Comparison of ENCODE assay signal across 14 cellular contexts in genomic region chr13:82717249-82717648, GRCh38.
DNase-seq lines count a peak whose midpoint lies in the region; ATAC-seq and TF ChIP-seq lines count a peak whose summit lies in the region.
"Had no signal": no experiment of that assay in that cellular context is flagged by ENCODE, and none has a peak within 500 bp of the region (broad histone marks: within the 10 kb centered on the region; RNA-seq: fewer than 3 reads in every experiment).

No MANE protein-coding gene starts in this region.

- H3K4me1 Mint-ChIP-seq in type B pancreatic cell (ENCODE audit: unreplicated experiment), result no peaks in the 10 kb centered on the region
- H3K4me1 Mint-ChIP-seq in activated T-helper 17 cell treated with anti-CD3 and anti-CD28 coated beads, Interleukin-2, amount 50 U/mL, for 72 hours, result no peaks in the 10 kb centered on the region
- H3K4me1 Mint-ChIP-seq: naive thymus-derived CD4-positive, alpha-beta T cell had no signal

- H3K4me1 ChIP-seq in uterus, result no peaks in the 10 kb centered on the region
- H3K4me1 ChIP-seq: esophagus muscularis mucosa had no signal

- no peaks in the 10 kb centered on the region for H3K36me3 Mint-ChIP-seq in type B pancreatic cell
- no peaks in the 10 kb centered on the region for H3K36me3 Mint-ChIP-seq in activated T-helper 17 cell treated with anti-CD3 and anti-CD28 coated beads, Interleukin-2, amount 50 U/mL, for 72 hours (ENCODE audit: low read depth)
- H3K36me3 Mint-ChIP-seq: naive thymus-derived CD4-positive, alpha-beta T cell had no signal

- H3K27ac Mint-ChIP-seq in type B pancreatic cell, result no peak overlapping the region
- H3K27ac Mint-ChIP-seq in activated T-helper 17 cell treated with anti-CD3 and anti-CD28 coated beads, Interleukin-2, amount 50 U/mL, for 72 hours, result no peak overlapping the region
- H3K27ac Mint-ChIP-seq: naive thymus-derived CD4-positive, alpha-beta T cell had no signal

- no peak overlapping the region for H3K27ac ChIP-seq in uterus
- H3K27ac ChIP-seq: esophagus muscularis mucosa had no signal

- H3K4me3 ChIP-seq in uterus, result no peak overlapping the region
- H3K4me3 ChIP-seq: esophagus muscularis mucosa had no signal

- no peaks in the 10 kb centered on the region for H3K27me3 Mint-ChIP-seq in type B pancreatic cell
- H3K27me3 Mint-ChIP-seq in activated T-helper 17 cell treated with anti-CD3 and anti-CD28 coated beads, Interleukin-2, amount 50 U/mL, for 72 hours, result no peaks in the 10 kb centered on the region
- H3K27me3 Mint-ChIP-seq: naive thymus-derived CD4-positive, alpha-beta T cell had no signal

- no peaks in the 10 kb centered on the region for H3K36me3 ChIP-seq in uterus
- H3K36me3 ChIP-seq: esophagus muscularis mucosa had no signal

- TF ChIP-seq POLR2A in uterus (IDR thresholded peaks at IDR 0.05), result no peak

- H3K27me3 ChIP-seq in uterus, result no peaks in the 10 kb centered on the region
- H3K27me3 ChIP-seq: esophagus muscularis mucosa had no signal

- TF ChIP-seq CTCF in uterus (IDR thresholded peaks at IDR 0.05), result no peak
- TF ChIP-seq CTCF in type B pancreatic cell (conservative IDR thresholded peaks at IDR 0.05), result no peak

- no peaks in the 10 kb centered on the region for H3K9me3 Mint-ChIP-seq in type B pancreatic cell
- H3K9me3 Mint-ChIP-seq in activated T-helper 17 cell treated with anti-CD3 and anti-CD28 coated beads, Interleukin-2, amount 50 U/mL, for 72 hours, result no peaks in the 10 kb centered on the region

- H3K4me3 Mint-ChIP-seq in type B pancreatic cell, result no peak overlapping the region
- H3K4me3 Mint-ChIP-seq in activated T-helper 17 cell treated with anti-CD3 and anti-CD28 coated beads, Interleukin-2, amount 50 U/mL, for 72 hours, result no peak overlapping the region
- H3K4me3 Mint-ChIP-seq: naive thymus-derived CD4-positive, alpha-beta T cell had no signal

- DNase-seq in HPDE6-E6E7 (ENCODE audit: extremely low spot score) (peak; percentile 35), amniotic epithelial cell (ENCODE audit: low read depth) (peak; percentile 10), globus pallidus (ENCODE audit: low spot score) (peak; percentile 91), germinal center (ENCODE audit: low spot score) (no peak), uterus (no peak), type B pancreatic cell (ENCODE audit: extremely low spot score, unreplicated experiment) (no peak)
- DNase-seq: activated CD4-positive, alpha-beta T cell treated with anti-CD3 and anti-CD28 coated beads, Interleukin-2, amount 50 U/mL, for 48 hours; activated gamma-delta T cell treated with Interleukin-2 at 50 U/mL for 16 hours; COR-L47; kidney; naive thymus-derived CD4-positive, alpha-beta T cell; T-helper 9 cell had no signal

- ATAC-seq in activated T-helper 17 cell treated with anti-CD3 and anti-CD28 coated beads, Interleukin-2, amount 50 U/mL, for 72 hours (replicated peaks), result no peak
- ATAC-seq: naive thymus-derived CD4-positive, alpha-beta T cell had no signal

- intact Hi-C loops in uterus (cut with DNase I; ENCODE audit: low total_unique reads), result no loop called here

- no peaks in the 10 kb centered on the region for H3K9me3 ChIP-seq in uterus
- H3K9me3 ChIP-seq: esophagus muscularis mucosa had no signal

Comparison
In these comparisons a context has a peak if more than half of its experiments do, and no peak if none do; other contexts are left out.
1. DNase-seq: peak in HPDE6-E6E7 (single experiment), amniotic epithelial cell (single experiment) and globus pallidus (single experiment); none in germinal center (single experiment), uterus (0 of 2) and type B pancreatic cell (single experiment).